In the genomic region with DNA sequence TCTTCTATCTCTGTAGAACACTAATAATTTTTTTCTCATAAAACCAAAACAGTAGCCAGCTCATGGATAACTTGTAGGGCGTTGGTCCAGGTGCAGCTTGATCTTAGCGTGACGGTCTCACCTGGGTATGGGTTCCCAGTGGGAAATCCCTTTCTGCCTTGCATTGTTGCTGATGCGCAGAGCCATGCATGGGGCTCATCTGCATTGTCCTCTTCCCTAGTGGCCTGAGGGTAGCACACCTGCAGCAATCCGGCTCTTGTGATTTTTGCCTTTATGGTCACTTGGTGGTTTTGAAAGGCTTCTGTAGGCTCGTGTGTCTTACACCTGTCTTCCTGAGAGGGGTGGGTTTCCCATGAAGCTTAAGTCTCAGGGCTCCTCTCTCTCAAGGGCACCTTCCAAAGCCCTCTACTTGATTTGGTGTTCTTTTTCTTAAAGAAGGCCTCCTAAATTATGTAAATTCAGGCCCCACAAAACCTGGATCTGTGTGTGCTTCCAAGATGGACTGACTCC, we compare ENCODE assay signal across 15 cellular contexts.
DNase-seq lines count a peak whose midpoint lies in the region; ATAC-seq lines count a peak whose summit lies in the region.
"Had no signal": no experiment of that assay in that cellular context is flagged by ENCODE, and none has a peak within 500 bp of the region (broad histone marks: within the 10 kb centered on the region; RNA-seq: fewer than 3 reads in every experiment).

No MANE protein-coding gene starts in this region.

- peaks cover 83 to 100% (median 92%) of the 10 kb centered on the region in 4 donors for H3K4me1 Mint-ChIP-seq in CD4-positive, alpha-beta memory T cell
- peaks cover 100% of the 10 kb centered on the region for H3K4me1 Mint-ChIP-seq in activated T-cell treated with anti-CD3 and anti-CD28 coated beads, Interleukin-2, amount 50 U/mL, for 72 hours (ENCODE audit: low read depth)
- H3K4me1 Mint-ChIP-seq in naive thymus-derived CD8-positive, alpha-beta T cell = peaks cover 61 to 100% (median 97%) of the 10 kb centered on the region in 4 donors

- no peak overlapping the region for H3K4me3 ChIP-seq in BLaER1 treated with 17β-estradiol and CSF1 and Interleukin-3, amounts not matched to agents 10 nM and 100 nM
- H3K4me3 ChIP-seq in CD4-positive, alpha-beta memory T cell (ENCODE audit: low read length in 2 of 2) = no peak overlapping the region
- H3K4me3 ChIP-seq: testis had no signal

- intact Hi-C loops in CD4-positive, alpha-beta memory T cell (cut with micrococcal nuclease) = loop anchor here (1.0 to 2.0 kb wide), 3 partner anchors 8 to 129 kb away; no protein-coding TSS in a partner anchor

- H3K4me2 ChIP-seq in BLaER1 treated with 17β-estradiol and CSF1 and Interleukin-3, amounts not matched to agents 10 nM and 100 nM = peak overlapping the region in 7 of 11 experiments; percentile 9 to 45 (median 29); a peak in 9 of 22 replicates

- DNase-seq in CD4-positive, alpha-beta memory T cell = no peak
- no peak for DNase-seq in activated T-cell treated with anti-CD3 and anti-CD28 coated beads, Interleukin-2, amount 50 U/mL, for 72 hours
- DNase-seq in naive thymus-derived CD8-positive, alpha-beta T cell = no peak
- DNase-seq in UCSD-AML1 (lab: John Stamatoyannopoulos, UW; ENCODE audit: unreplicated experiment) = no peak
- DNase-seq in NK-92 (lab: John Stamatoyannopoulos, UW; ENCODE audit: unreplicated experiment) = no peak
- DNase-seq: effector CD8-positive, alpha-beta T cell; left colon; midbrain; NCI-H1694; NCI-H774; T-helper 9 cell; testis had no signal

- POLR2A ChIA-PET in CD4-positive, alpha-beta memory T cell (lab: Charles Lee; ENCODE audit: partially characterized antibody) = interaction anchor here (0.6 to 4.9 kb wide), 31 partner anchors 10 to 311 kb away, joined by 3 to 39 read pairs (median 5); a partner anchor contains a TSS
- POLR2A ChIA-PET in naive thymus-derived CD8-positive, alpha-beta T cell (lab: Charles Lee) = interaction anchor here (0.9 to 2.3 kb wide), 18 partner anchors 10 to 310 kb away, joined by 3 to 16 read pairs (median 4); a partner anchor contains a TSS

- H3K27me3 ChIP-seq in BLaER1 treated with 17β-estradiol and CSF1 and Interleukin-3, amounts not matched to agents 10 nM and 100 nM = no peaks in the 10 kb centered on the region
- no peaks in the 10 kb centered on the region for H3K27me3 ChIP-seq in CD4-positive, alpha-beta memory T cell (ENCODE audit: insufficient read depth, low read length)
- H3K27me3 ChIP-seq: testis had no signal

- peak overlapping the region in 1 of 11 experiments; percentile 18; a peak in 1 of 22 replicates for H3K27ac ChIP-seq in BLaER1 treated with 17β-estradiol and CSF1 and Interleukin-3, amounts not matched to agents 10 nM and 100 nM
- peak overlapping the region; percentile 48 for H3K27ac ChIP-seq in CD4-positive, alpha-beta memory T cell (ENCODE audit: low read depth, low read length)

- no peaks in the 10 kb centered on the region for H3K9me3 Mint-ChIP-seq in CD4-positive, alpha-beta memory T cell
- H3K9me3 Mint-ChIP-seq in activated T-cell treated with anti-CD3 and anti-CD28 coated beads, Interleukin-2, amount 50 U/mL, for 72 hours = no peaks in the 10 kb centered on the region
- H3K9me3 Mint-ChIP-seq in naive thymus-derived CD8-positive, alpha-beta T cell = no peaks in the 10 kb centered on the region
- H3K9me3 Mint-ChIP-seq: IgD-negative memory B cell had no signal

- H3K4me3 Mint-ChIP-seq in CD4-positive, alpha-beta memory T cell = peak overlapping the region in 7 of 8 donors; percentile 73 to 89 (median 81)
- peak overlapping the region; percentile 73 to 82 for H3K4me3 Mint-ChIP-seq in activated T-cell treated with anti-CD3 and anti-CD28 coated beads, Interleukin-2, amount 50 U/mL, for 72 hours
- H3K4me3 Mint-ChIP-seq in naive thymus-derived CD8-positive, alpha-beta T cell = peak overlapping the region; percentile 66 to 85 (median 78)

- H3K4me1 ChIP-seq in BLaER1 treated with 17β-estradiol and CSF1 and Interleukin-3, amounts not matched to agents 10 nM and 100 nM = peaks cover 0 to 19% (median 12%) of the 10 kb centered on the region in 10 experiments; a peak in 13 of 20 replicates
- H3K4me1 ChIP-seq in CD4-positive, alpha-beta memory T cell (ENCODE audit: insufficient read depth, low read length) = peaks cover 100% of the 10 kb centered on the region
- H3K4me1 ChIP-seq: testis had no signal

- no peak overlapping the region for H3K9ac ChIP-seq in BLaER1 treated with 17β-estradiol and CSF1 and Interleukin-3, amounts not matched to agents 10 nM and 100 nM

- ATAC-seq in activated T-cell treated with anti-CD3 and anti-CD28 coated beads, Interleukin-2, amount 50 U/mL, for 72 hours (replicated peaks in 1 of 2) = peak in 1 of 2 donors; percentile 2
- ATAC-seq in naive thymus-derived CD8-positive, alpha-beta T cell = peak; percentile 6
- ATAC-seq in HG03159 (IDR thresholded peaks at IDR 0.05; ENCODE audit: unreplicated experiment) = no peak

- H3K27ac Mint-ChIP-seq in CD4-positive, alpha-beta memory T cell = peak overlapping the region; percentile 88 to 95 (median 93)
- H3K27ac Mint-ChIP-seq in activated T-cell treated with anti-CD3 and anti-CD28 coated beads, Interleukin-2, amount 50 U/mL, for 72 hours = peak overlapping the region; percentile 90
- peak overlapping the region; percentile 87 to 97 (median 94) for H3K27ac Mint-ChIP-seq in naive thymus-derived CD8-positive, alpha-beta T cell
- H3K27ac Mint-ChIP-seq: IgD-negative memory B cell had no signal

- no peaks in the 10 kb centered on the region for H3K27me3 Mint-ChIP-seq in CD4-positive, alpha-beta memory T cell
- H3K27me3 Mint-ChIP-seq in activated T-cell treated with anti-CD3 and anti-CD28 coated beads, Interleukin-2, amount 50 U/mL, for 72 hours (ENCODE audit: low read depth) = no peaks in the 10 kb centered on the region
- no peaks in the 10 kb centered on the region for H3K27me3 Mint-ChIP-seq in naive thymus-derived CD8-positive, alpha-beta T cell

- H3K9me3 ChIP-seq in BLaER1 treated with 17β-estradiol and CSF1 and Interleukin-3, amounts not matched to agents 10 nM and 100 nM (replicated peaks in 1 of 11) = no peaks in the 10 kb centered on the region
- no peaks in the 10 kb centered on the region for H3K9me3 ChIP-seq in CD4-positive, alpha-beta memory T cell (ENCODE audit: control insufficient read depth in 1 of 2, low read length in 2 of 2)
- H3K9me3 ChIP-seq: testis had no signal

- no peaks in the 10 kb centered on the region for H4K20me1 ChIP-seq in BLaER1 treated with 17β-estradiol and CSF1 and Interleukin-3, amounts not matched to agents 10 nM and 100 nM

- CTCF ChIA-PET in CD4-positive, alpha-beta memory T cell (lab: Charles Lee; ENCODE audit: partially characterized antibody) = interaction anchor here (1.0 to 4.5 kb wide), 15 partner anchors 9 to 386 kb away, joined by 3 to 18 read pairs (median 4); a partner anchor contains a TSS

- peaks cover 0 to 49% (median 8%) of the 10 kb centered on the region in 11 experiments; a peak in 9 of 22 replicates for H3K36me3 ChIP-seq in BLaER1 treated with 17β-estradiol and CSF1 and Interleukin-3, amounts not matched to agents 10 nM and 100 nM
- H3K36me3 ChIP-seq in CD4-positive, alpha-beta memory T cell (ENCODE audit: insufficient read depth, low read length) = peaks cover 37% of the 10 kb centered on the region

- peaks cover 61 to 87% of the 10 kb centered on the region in 2 donors for H3K36me3 Mint-ChIP-seq in CD4-positive, alpha-beta memory T cell
- H3K36me3 Mint-ChIP-seq in activated T-cell treated with anti-CD3 and anti-CD28 coated beads, Interleukin-2, amount 50 U/mL, for 72 hours (ENCODE audit: insufficient read depth in 2 of 2) = peaks cover 21 to 61% of the 10 kb centered on the region in 2 donors
- peaks cover 9 to 92% (median 38%) of the 10 kb centered on the region in 3 donors for H3K36me3 Mint-ChIP-seq in naive thymus-derived CD8-positive, alpha-beta T cell
- H3K36me3 Mint-ChIP-seq: IgD-negative memory B cell had no signal
